ENCODE assay signal across 2 cellular contexts in genomic region chr1:35883681-35884155, GRCh38.
TF ChIP-seq lines count a peak whose summit lies in the region.

No MANE protein-coding gene starts in this region.

TF ChIP-seq in GM23338, 12 proteins besides CTCF, POLR2A, EP300 and RAD21:
- no peak for TF ChIP-seq ZNF331 (CRISPR knock-in tag; IDR thresholded peaks at IDR 0.05; ENCODE audit: low read depth)
- no peak for TF ChIP-seq POLR2AphosphoS5 (IDR thresholded peaks at IDR 0.05; ENCODE audit: low read depth)
- TF ChIP-seq STAT1 (IDR thresholded peaks at IDR 0.05; ENCODE audit: unreplicated experiment) = no peak
- TF ChIP-seq ZNF114 (CRISPR knock-in tag; IDR thresholded peaks at IDR 0.05) = no peak
- no peak for TF ChIP-seq EZH2 (IDR thresholded peaks at IDR 0.05; ENCODE audit: low read depth, unreplicated experiment)
- TF ChIP-seq NANOG (IDR thresholded peaks at IDR 0.05; ENCODE audit: borderline replicate concordance) = no peak
- TF ChIP-seq JUNB (IDR thresholded peaks at IDR 0.05; ENCODE audit: unreplicated experiment) = no peak
- no peak for TF ChIP-seq EZH2phosphoT487 (IDR thresholded peaks at IDR 0.05; ENCODE audit: unreplicated experiment)
- no peak for TF ChIP-seq ETS1 (IDR thresholded peaks at IDR 0.05)
TF ChIP-seq in GM23338: peak in this region for 0.

TF ChIP-seq in endothelial cell of umbilical vein, 7 proteins besides CTCF, POLR2A, EP300 and RAD21:
- TF ChIP-seq MAX (IDR thresholded peaks at IDR 0.05; ENCODE audit: insufficient read depth, insufficient read length) (no peak), GATA2 (IDR thresholded peaks at IDR 0.05; ENCODE audit: insufficient read depth, insufficient read length, low read depth, low read length) (no peak), EZH2 (IDR thresholded peaks at IDR 0.05; ENCODE audit: borderline replicate concordance, low read depth, low read length, severe bottlenecking) (no peak), FOS (IDR thresholded peaks at IDR 0.05; ENCODE audit: borderline replicate concordance, insufficient read depth, low read length) (no peak), MYC (IDR thresholded peaks at IDR 0.05; ENCODE audit: low read depth, low read length) (no peak)
